28 cellular contexts compared by ENCODE assay signal in genomic region chr2:134468093-134468640, GRCh38.
"Had no signal": no experiment of that assay in that cellular context is flagged by ENCODE, and none has a peak within 500 bp of the region (broad histone marks: within the 10 kb centered on the region; RNA-seq: fewer than 3 reads in every experiment).

No MANE protein-coding gene starts in this region.

- H3K4me3 ChIP-seq: ascending aorta, body of pancreas, MG63, SK-N-MC had no signal

- H3K9me3 ChIP-seq: ascending aorta, MG63 had no signal

- H3K36me3 ChIP-seq: ascending aorta, MG63 had no signal

- H3K4me1 ChIP-seq: ascending aorta had no signal

- H3K4me1 Mint-ChIP-seq: activated CD4-positive, alpha-beta T cell treated with anti-CD3 and anti-CD28 coated beads, Interleukin-2, amount 10 ng/mL, durations not matched to agents 7 days and 5 days; activated naive CD4-positive, alpha-beta T cell treated with anti-CD3 and anti-CD28 coated beads, Interleukin-2, amount 10 ng/mL, durations not matched to agents 7 days and 5 days; activated T-helper 17 cell treated with anti-CD3 and anti-CD28 coated beads, Interleukin-2, amount 50 U/mL, for 72 hours; central memory CD8-positive, alpha-beta T cell had no signal

- H3K27me3 ChIP-seq: ascending aorta, body of pancreas, MG63 had no signal

- H3K27ac ChIP-seq: ascending aorta, body of pancreas, SK-N-MC, VCaP had no signal

- H3K4me3 Mint-ChIP-seq: activated CD4-positive, alpha-beta memory T cell treated with anti-CD3 and anti-CD28 coated beads for 36 hours; activated CD4-positive, alpha-beta T cell treated with anti-CD3 and anti-CD28 coated beads, Interleukin-2, amount 10 ng/mL, durations not matched to agents 7 days and 5 days; activated naive CD4-positive, alpha-beta T cell treated with anti-CD3 and anti-CD28 coated beads, Interleukin-2, amount 10 ng/mL, durations not matched to agents 7 days and 5 days; activated T-cell treated with anti-CD3 and anti-CD28 coated beads, Interleukin-2, amount 50 U/mL, for 24 hours; activated T-helper 17 cell treated with anti-CD3 and anti-CD28 coated beads, Interleukin-2, amount 50 U/mL, for 72 hours; central memory CD8-positive, alpha-beta T cell had no signal

- DNase-seq: activated CD4-positive, alpha-beta memory T cell treated with anti-CD3 and anti-CD28 coated beads for 36 hours; activated CD4-positive, alpha-beta T cell treated with anti-CD3 and anti-CD28 coated beads, Interleukin-2, amount 10 ng/mL, durations not matched to agents 7 days and 5 days; activated CD4-positive, CD25-positive, alpha-beta regulatory T cell; activated gamma-delta T cell; activated naive CD4-positive, alpha-beta T cell treated with anti-CD3 and anti-CD28 coated beads, Interleukin-2, amount 10 ng/mL, durations not matched to agents 7 days and 5 days; activated T-cell treated with anti-CD3 and anti-CD28 coated beads, Interleukin-2, amount 50 U/mL, for 24 hours; amniotic stem cell; body of pancreas; MG63; MV-4-11; NCI-H1092 treated with DMSO at 0.1 percent for 48 hours; NCI-H1417 treated with DMSO at 0.1 percent for 48 hours; NCI-H1694 treated with DMSO at 0.1 percent for 48 hours; NCI-H2029 treated with DMSO at 0.1 percent for 48 hours; NCI-H345; NCI-H510A treated with DMSO at 0.1 percent for 48 hours; NCI-H69; NK-92 treated with Interleukin-12 subunit alpha and Interleukin-12 subunit beta, amount 100 ng/mL, for 24 hours; OCI-M1; RPMI8226; T-helper 1 cell had no signal

- H3K36me3 Mint-ChIP-seq: activated CD4-positive, alpha-beta memory T cell treated with anti-CD3 and anti-CD28 coated beads for 36 hours; activated naive CD4-positive, alpha-beta T cell treated with anti-CD3 and anti-CD28 coated beads, Interleukin-2, amount 10 ng/mL, durations not matched to agents 7 days and 5 days had no signal

- H3K27ac Mint-ChIP-seq: activated CD4-positive, alpha-beta memory T cell treated with anti-CD3 and anti-CD28 coated beads for 36 hours; activated CD4-positive, alpha-beta T cell treated with anti-CD3 and anti-CD28 coated beads, Interleukin-2, amount 10 ng/mL, durations not matched to agents 7 days and 5 days; activated naive CD4-positive, alpha-beta T cell treated with anti-CD3 and anti-CD28 coated beads, Interleukin-2, amount 10 ng/mL, durations not matched to agents 7 days and 5 days; activated T-cell treated with anti-CD3 and anti-CD28 coated beads, Interleukin-2, amount 50 U/mL, for 24 hours; activated T-helper 17 cell treated with anti-CD3 and anti-CD28 coated beads, Interleukin-2, amount 50 U/mL, for 72 hours had no signal

- ATAC-seq: activated T-helper 17 cell treated with anti-CD3 and anti-CD28 coated beads, Interleukin-2, amount 50 U/mL, for 72 hours; body of pancreas; Panc1; Right ventricle myocardium inferior had no signal

- H3K9me3 Mint-ChIP-seq: activated CD4-positive, alpha-beta T cell treated with anti-CD3 and anti-CD28 coated beads, Interleukin-2, amount 10 ng/mL, durations not matched to agents 7 days and 5 days; activated naive CD4-positive, alpha-beta T cell treated with anti-CD3 and anti-CD28 coated beads, Interleukin-2, amount 10 ng/mL, durations not matched to agents 7 days and 5 days; central memory CD8-positive, alpha-beta T cell had no signal

- H3K27me3 Mint-ChIP-seq: activated CD4-positive, alpha-beta memory T cell treated with anti-CD3 and anti-CD28 coated beads for 36 hours; activated CD4-positive, alpha-beta T cell treated with anti-CD3 and anti-CD28 coated beads, Interleukin-2, amount 10 ng/mL, durations not matched to agents 7 days and 5 days; activated naive CD4-positive, alpha-beta T cell treated with anti-CD3 and anti-CD28 coated beads, Interleukin-2, amount 10 ng/mL, durations not matched to agents 7 days and 5 days; activated T-cell treated with anti-CD3 and anti-CD28 coated beads, Interleukin-2, amount 50 U/mL, for 24 hours; activated T-helper 17 cell treated with anti-CD3 and anti-CD28 coated beads, Interleukin-2, amount 50 U/mL, for 72 hours; central memory CD8-positive, alpha-beta T cell had no signal
